Comparison of ENCODE assay signal across 8 cellular contexts in genomic region chr16:24540575-24541240, GRCh38. TPM values are rescaled to one million over a fixed set of nuclear protein-coding genes. Genes with fewer than 3 reads are reported as not detected.
DNase-seq lines count a peak whose midpoint lies in the region; ATAC-seq and TF ChIP-seq lines count a peak whose summit lies in the region.

No MANE protein-coding gene starts in this region.

- H3K36me3 ChIP-seq in CD4-positive, CD25-positive, alpha-beta regulatory T cell (ENCODE audit: control insufficient read depth, insufficient read depth, low read length) = no peaks in the 10 kb centered on the region

- DNase-seq in CD4-positive, CD25-positive, alpha-beta regulatory T cell = peak in 2 of 3 donors; percentile 42 to 58
- peak; percentile 7 for DNase-seq in HFFc6
- no peak for DNase-seq in T-helper 17 cell
- DNase-seq in epithelial cell of prostate (ENCODE audit: low read depth, low spot score) = no peak
- DNase-seq in nephron progenitor cell = no peak
- DNase-seq in cerebellar cortex (ENCODE audit: low spot score) = no peak
- no peak for DNase-seq in T1000 (lab: John Stamatoyannopoulos, UW)
- DNase-seq in putamen (ENCODE audit: low spot score) = no peak

- no peaks in the 10 kb centered on the region for H3K27me3 ChIP-seq in CD4-positive, CD25-positive, alpha-beta regulatory T cell (ENCODE audit: control insufficient read depth, insufficient read depth, low read length)

- H3K9me3 Mint-ChIP-seq in CD4-positive, CD25-positive, alpha-beta regulatory T cell = peaks cover 0 to 2% (median 0%) of the 10 kb centered on the region in 7 donors
- H3K9me3 Mint-ChIP-seq in HFFc6 (no peaks in the 10 kb centered on the region), nephron progenitor cell (no peaks in the 10 kb centered on the region)

- peak overlapping the region; percentile 94 to 98 (median 98) for H3K27ac Mint-ChIP-seq in CD4-positive, CD25-positive, alpha-beta regulatory T cell
- H3K27ac Mint-ChIP-seq in HFFc6 = peak overlapping the region; percentile 93
- H3K27ac Mint-ChIP-seq in T-helper 17 cell = peak overlapping the region; percentile 98
- H3K27ac Mint-ChIP-seq in nephron progenitor cell = peak overlapping the region; percentile 99

- no peak for ATAC-seq in CD4-positive, CD25-positive, alpha-beta regulatory T cell (ENCODE audit: low read depth in 2 of 2)
- ATAC-seq in T-helper 17 cell = no peak

- peaks cover 9% of the 10 kb centered on the region for H3K27me3 Mint-ChIP-seq in CD4-positive, CD25-positive, alpha-beta regulatory T cell
- H3K27me3 Mint-ChIP-seq in HFFc6 (ENCODE audit: insufficient read depth) (peaks cover 2% of the 10 kb centered on the region; the same call in 1 of the 2 replicates), T-helper 17 cell (no peaks in the 10 kb centered on the region), nephron progenitor cell (ENCODE audit: low read depth, poor library complexity) (no peaks in the 10 kb centered on the region)

- peak overlapping the region; percentile 96 to 100 (median 97) for H3K4me3 Mint-ChIP-seq in CD4-positive, CD25-positive, alpha-beta regulatory T cell
- H3K4me3 Mint-ChIP-seq in HFFc6 (peak overlapping the region; percentile 95), T-helper 17 cell (peak overlapping the region; percentile 99), nephron progenitor cell (peak overlapping the region; percentile 95)

- peak overlapping the region; percentile 99 for H3K4me3 ChIP-seq in CD4-positive, CD25-positive, alpha-beta regulatory T cell (ENCODE audit: low read depth, low read length)

- no peaks in the 10 kb centered on the region for H3K9me3 ChIP-seq in CD4-positive, CD25-positive, alpha-beta regulatory T cell (ENCODE audit: control insufficient read depth in 2 of 2, low read length in 2 of 2)
- no peaks in the 10 kb centered on the region for H3K9me3 ChIP-seq in T-helper 17 cell (ENCODE audit: control insufficient read depth, low read length, poor library complexity, severe bottlenecking)

- H3K27ac ChIP-seq in CD4-positive, CD25-positive, alpha-beta regulatory T cell (ENCODE audit: insufficient read depth, low read length, poor library complexity, severe bottlenecking) = peak overlapping the region; percentile 98
- peak overlapping the region; percentile 85 for H3K27ac ChIP-seq in epithelial cell of prostate

- peaks cover 29 to 57% (median 42%) of the 10 kb centered on the region in 4 donors for H3K4me1 Mint-ChIP-seq in CD4-positive, CD25-positive, alpha-beta regulatory T cell
- H3K4me1 Mint-ChIP-seq in HFFc6 (ENCODE audit: low read depth) = peaks cover 52% of the 10 kb centered on the region
- peaks cover 38% of the 10 kb centered on the region for H3K4me1 Mint-ChIP-seq in T-helper 17 cell
- H3K4me1 Mint-ChIP-seq in nephron progenitor cell = peaks cover 45% of the 10 kb centered on the region

- peaks cover 18% of the 10 kb centered on the region for H3K36me3 Mint-ChIP-seq in CD4-positive, CD25-positive, alpha-beta regulatory T cell
- H3K36me3 Mint-ChIP-seq in HFFc6 (ENCODE audit: low read depth) (peaks cover 31% of the 10 kb centered on the region), T-helper 17 cell (ENCODE audit: low read depth) (peaks cover 6% of the 10 kb centered on the region), nephron progenitor cell (ENCODE audit: low read depth) (peaks cover 36% of the 10 kb centered on the region)

- peaks cover 42% of the 10 kb centered on the region for H3K4me1 ChIP-seq in CD4-positive, CD25-positive, alpha-beta regulatory T cell (ENCODE audit: control insufficient read depth, insufficient read depth, low read length, poor library complexity, severe bottlenecking)

- TF ChIP-seq CTCF in HFFc6 (IDR thresholded peaks at IDR 0.05) = no peak
- TF ChIP-seq CTCF in nephron progenitor cell (IDR thresholded peaks at IDR 0.05) = no peak

RNA-seq across cellular contexts. Expression of gene RBBP6, which starts 1.3 kb away (rescaled TPM):
- 158 TPM for total RNA-seq in CD4-positive, CD25-positive, alpha-beta regulatory T cell
- 10 to 100 TPM; 16.6 to 23.3 (median 19.2) TPM for polyA plus RNA-seq in CD4-positive, CD25-positive, alpha-beta regulatory T cell
- total RNA-seq in HFFc6 (2021; fragmentation: NEBNext Ultra II Directional; extraction: Animal tissue kit (Norgen Biotek cat#: 25700)) = 10 to 100 TPM; 25.5 to 31.1 (median 29.4) TPM
- 100 to 1,000 TPM; 122 to 153 TPM for total RNA-seq in T-helper 17 cell

Comparison
In these comparisons a context has a peak if more than half of its experiments do, and no peak if none do; other contexts are left out.
1. DNase-seq: peak in CD4-positive, CD25-positive, alpha-beta regulatory T cell (2 of 3) and HFFc6 (single experiment); none in T-helper 17 cell (0 of 3), epithelial cell of prostate (single experiment), nephron progenitor cell (single experiment), cerebellar cortex (single experiment), T1000 (single experiment) and putamen (single experiment).
2. Peak in every context shown above with its lines, with median percentiles within 50 percentile points of each other: H3K27ac Mint-ChIP-seq and H3K4me3 Mint-ChIP-seq.